Comparison of ENCODE assay signal across 7 cellular contexts in the genomic region with DNA sequence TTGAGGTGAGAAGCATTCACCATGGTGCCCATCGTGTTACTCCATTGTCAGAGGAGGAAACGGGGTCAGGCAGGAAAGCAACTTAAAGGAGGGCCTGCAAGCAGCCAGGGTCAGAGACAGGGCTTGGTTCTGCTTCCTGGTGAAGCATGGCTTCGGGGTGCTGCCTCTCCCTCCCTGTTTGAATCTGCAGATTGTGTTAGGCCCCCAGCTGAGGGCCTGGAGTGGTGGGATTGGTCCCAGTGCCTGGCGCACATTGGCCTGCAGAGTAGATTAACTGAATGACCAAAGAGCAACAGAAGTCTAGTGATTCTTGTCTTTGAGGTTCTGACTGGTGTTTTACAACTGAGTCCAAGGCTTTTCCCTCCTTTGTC. TPM values are rescaled to one million over a fixed set of nuclear protein-coding genes. Genes with fewer than 3 reads are reported as not detected.
DNase-seq lines count a peak whose midpoint lies in the region; ATAC-seq and TF ChIP-seq lines count a peak whose summit lies in the region.
"Had no signal": no experiment of that assay in that cellular context is flagged by ENCODE, and none has a peak within 500 bp of the region (broad histone marks: within the 10 kb centered on the region; RNA-seq: fewer than 3 reads in every experiment).

No MANE protein-coding gene starts in this region.

- H3K36me3 ChIP-seq in HEK293 (ENCODE audit: control insufficient read depth in 2 of 2, insufficient read depth in 1 of 2, low read length in 2 of 2), result peaks cover 0 to 5% of the 10 kb centered on the region in 2 experiments; a peak in 1 of 3 replicates
- H3K36me3 ChIP-seq: right atrium auricular region had no signal

- H3K9me3 Mint-ChIP-seq in activated naive CD8-positive, alpha-beta T cell treated with anti-CD3 and anti-CD28 coated beads, Interleukin-2, amount 10 ng/mL, durations not matched to agents 7 days and 5 days, result no peaks in the 10 kb centered on the region
- H3K9me3 Mint-ChIP-seq in neural crest cell, result no peaks in the 10 kb centered on the region

- no peak for ATAC-seq in activated naive CD8-positive, alpha-beta T cell treated with anti-CD3 and anti-CD28 coated beads, Interleukin-2, amount 10 ng/mL, durations not matched to agents 7 days and 5 days (ENCODE audit: low read depth)

- no peak for DNase-seq in activated naive CD8-positive, alpha-beta T cell treated with anti-CD3 and anti-CD28 coated beads, Interleukin-2, amount 10 ng/mL, durations not matched to agents 7 days and 5 days
- DNase-seq in neural crest cell (ENCODE audit: low read depth, low spot score) (no peak), NCI-H187 (lab: John Stamatoyannopoulos, UW) (no peak), MV-4-11 (lab: John Stamatoyannopoulos, UW) (no peak), superior temporal gyrus (ENCODE audit: extremely low spot score) (no peak)

- no peak overlapping the region for H3K4me3 ChIP-seq in HEK293 (ENCODE audit: low read depth, low read length)
- H3K4me3 ChIP-seq: right atrium auricular region had no signal

- CTCF ChIA-PET in HEK293 (lab: Yijun Ruan, JAX), result interaction anchor here (0.7 to 3.6 kb wide), 8 partner anchors 13 to 92 kb away, joined by 3 to 26 read pairs (median 8); a partner anchor contains a TSS

- H3K4me1 Mint-ChIP-seq in activated naive CD8-positive, alpha-beta T cell treated with anti-CD3 and anti-CD28 coated beads, Interleukin-2, amount 10 ng/mL, durations not matched to agents 7 days and 5 days, result peaks cover 25% of the 10 kb centered on the region
- H3K4me1 Mint-ChIP-seq in neural crest cell, result peaks cover 40% of the 10 kb centered on the region

- peaks cover 10% of the 10 kb centered on the region for H3K4me1 ChIP-seq in HEK293 (ENCODE audit: control insufficient read depth, insufficient read depth, low read length)

- H3K27ac Mint-ChIP-seq in activated naive CD8-positive, alpha-beta T cell treated with anti-CD3 and anti-CD28 coated beads, Interleukin-2, amount 10 ng/mL, durations not matched to agents 7 days and 5 days, result peak overlapping the region; percentile 47
- H3K27ac Mint-ChIP-seq in neural crest cell (ENCODE audit: unreplicated experiment), result no peak overlapping the region

- H3K36me3 Mint-ChIP-seq in activated naive CD8-positive, alpha-beta T cell treated with anti-CD3 and anti-CD28 coated beads, Interleukin-2, amount 10 ng/mL, durations not matched to agents 7 days and 5 days, result no peaks in the 10 kb centered on the region
- H3K36me3 Mint-ChIP-seq in neural crest cell (ENCODE audit: low read depth), result peaks cover 4% of the 10 kb centered on the region

- no peaks in the 10 kb centered on the region for H3K9me3 ChIP-seq in HEK293 (ENCODE audit: control insufficient read depth, insufficient read depth, low read depth, low read length)
- H3K9me3 ChIP-seq: right atrium auricular region had no signal

- H3K27ac ChIP-seq in HEK293 (ENCODE audit: extremely low read depth, low read depth, low read length), result no peak overlapping the region

- POLR2A ChIA-PET in HEK293 (lab: Yijun Ruan, JAX), result interaction anchor here (1.0 to 3.2 kb wide), 8 partner anchors 13 to 78 kb away, joined by 3 to 14 read pairs (median 4); a partner anchor contains a TSS
- POLR2A ChIA-PET in activated naive CD8-positive, alpha-beta T cell treated with anti-CD3 and anti-CD28 coated beads, Interleukin-2, amount 10 ng/mL, durations not matched to agents 7 days and 5 days (lab: Charles Lee), result interaction anchor here (0.6 to 1.3 kb wide), 3 partner anchors 18 to 42 kb away, joined by 3 to 9 read pairs (median 4); a partner anchor contains a TSS

- no peak overlapping the region for H3K4me3 Mint-ChIP-seq in activated naive CD8-positive, alpha-beta T cell treated with anti-CD3 and anti-CD28 coated beads, Interleukin-2, amount 10 ng/mL, durations not matched to agents 7 days and 5 days
- peak overlapping the region; percentile 90 for H3K4me3 Mint-ChIP-seq in neural crest cell

- no peaks in the 10 kb centered on the region for H3K27me3 Mint-ChIP-seq in activated naive CD8-positive, alpha-beta T cell treated with anti-CD3 and anti-CD28 coated beads, Interleukin-2, amount 10 ng/mL, durations not matched to agents 7 days and 5 days
- peaks cover 3% of the 10 kb centered on the region for H3K27me3 Mint-ChIP-seq in neural crest cell (ENCODE audit: low read depth)

- TF ChIP-seq CTCF in HEK293 (tag by site-specific recombination; IDR thresholded peaks at IDR 0.05) (no peak), neural crest cell (conservative IDR thresholded peaks at IDR 0.05) (no peak)

TF ChIP-seq in HEK293, 187 proteins besides CTCF, POLR2A, EP300 and RAD21:
- TF ChIP-seq ZNF341 (tag by site-specific recombination; IDR thresholded peaks at IDR 0.05; ENCODE audit: low read depth), result 0 out of 2 replicates have a peak, but pooled peaks have one; percentile 26
- no peak for TF ChIP-seq ZNF521 (tag by site-specific recombination; IDR thresholded peaks at IDR 0.05)
- TF ChIP-seq HOXA7 (CRISPR knock-in tag; IDR thresholded peaks at IDR 0.05; ENCODE audit: borderline replicate concordance), result no peak
- TF ChIP-seq ZNF350 (tag by site-specific recombination; IDR thresholded peaks at IDR 0.05), result no peak
- TF ChIP-seq ZBTB48 (tag by site-specific recombination; IDR thresholded peaks at IDR 0.05), result no peak
- no peak for TF ChIP-seq HOXC10 (CRISPR knock-in tag; IDR thresholded peaks at IDR 0.05)
- TF ChIP-seq GLIS2 (tag by site-specific recombination; IDR thresholded peaks at IDR 0.05), result no peak
- TF ChIP-seq ZNF785 (tag by site-specific recombination; IDR thresholded peaks at IDR 0.05), result no peak
- TF ChIP-seq, protein P1, sequence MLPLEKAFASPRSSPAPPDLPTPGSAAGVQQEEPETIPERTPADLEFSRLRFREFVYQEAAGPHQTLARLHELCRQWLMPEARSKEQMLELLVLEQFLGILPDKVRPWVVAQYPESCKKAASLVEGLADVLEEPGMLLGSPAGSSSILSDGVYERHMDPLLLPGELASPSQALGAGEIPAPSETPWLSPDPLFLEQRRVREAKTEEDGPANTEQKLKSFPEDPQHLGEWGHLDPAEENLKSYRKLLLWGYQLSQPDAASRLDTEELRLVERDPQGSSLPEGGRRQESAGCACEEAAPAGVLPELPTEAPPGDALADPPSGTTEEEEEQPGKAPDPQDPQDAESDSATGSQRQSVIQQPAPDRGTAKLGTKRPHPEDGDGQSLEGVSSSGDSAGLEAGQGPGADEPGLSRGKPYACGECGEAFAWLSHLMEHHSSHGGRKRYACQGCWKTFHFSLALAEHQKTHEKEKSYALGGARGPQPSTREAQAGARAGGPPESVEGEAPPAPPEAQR (tag by site-specific recombination; IDR thresholded peaks at IDR 0.05), result no peak
- TF ChIP-seq GLIS1 (tag by site-specific recombination; IDR thresholded peaks at IDR 0.05), result peak; percentile 50; the same call in 1 of the 2 replicates
- TF ChIP-seq OSR2 (tag by site-specific recombination; IDR thresholded peaks at IDR 0.05), result no peak
- TF ChIP-seq SP2 (tag by site-specific recombination; IDR thresholded peaks at IDR 0.05), result no peak

RNA-seq across cellular contexts. Expression of a gene that starts 4.0 kb away (rescaled TPM):
- 10 to 100 TPM; 10.1 to 10.6 TPM for total RNA-seq in activated naive CD8-positive, alpha-beta T cell treated with anti-CD3 and anti-CD28 coated beads, Interleukin-2, amount 10 ng/mL, durations not matched to agents 7 days and 5 days
- total RNA-seq in neural crest cell, result 88.7 and 88.8 TPM in 2 replicates

RNA-seq across cellular contexts. Expression of a gene that starts 17.6 kb away (rescaled TPM):
- total RNA-seq in activated naive CD8-positive, alpha-beta T cell treated with anti-CD3 and anti-CD28 coated beads, Interleukin-2, amount 10 ng/mL, durations not matched to agents 7 days and 5 days, result 1 to 10 TPM; 3.6 to 3.7 TPM
- 42.0 and 44.4 TPM in 2 replicates for total RNA-seq in neural crest cell

RNA-seq across cellular contexts. Expression of a gene that starts 31.9 kb away (rescaled TPM):
- total RNA-seq in activated naive CD8-positive, alpha-beta T cell treated with anti-CD3 and anti-CD28 coated beads, Interleukin-2, amount 10 ng/mL, durations not matched to agents 7 days and 5 days, result 10 to 100 TPM; 30.0 to 30.6 TPM
- total RNA-seq in neural crest cell, result 58.9 and 59.2 TPM in 2 replicates

RNA-seq across cellular contexts. Expression of a gene that starts 38.8 kb away (rescaled TPM):
- total RNA-seq in activated naive CD8-positive, alpha-beta T cell treated with anti-CD3 and anti-CD28 coated beads, Interleukin-2, amount 10 ng/mL, durations not matched to agents 7 days and 5 days, result 10 to 100 TPM in 1 of 2 experiments, 1 to 10 TPM in 1; 9.6 to 11.7 TPM
- total RNA-seq in neural crest cell, result 34.0 and 40.8 TPM in 2 replicates

RNA-seq across cellular contexts. Expression of a gene that starts 51.2 kb away (rescaled TPM):
- total RNA-seq in activated naive CD8-positive, alpha-beta T cell treated with anti-CD3 and anti-CD28 coated beads, Interleukin-2, amount 10 ng/mL, durations not matched to agents 7 days and 5 days, result 10 to 100 TPM; 24.2 to 26.1 TPM
- total RNA-seq in neural crest cell, result 12.5 and 14.4 TPM in 2 replicates
